ENCODE assay signal across 27 cellular contexts in genomic region chr17:81904600-81905423, GRCh38. TPM values are rescaled to one million over a fixed set of nuclear protein-coding genes. Genes with fewer than 3 reads are reported as not detected.
"Had no signal": no experiment of that assay in that cellular context is flagged by ENCODE, and none has a peak within 500 bp of the region (broad histone marks: within the 10 kb centered on the region; RNA-seq: fewer than 3 reads in every experiment).

No MANE protein-coding gene starts in this region.

- H3K4me3 ChIP-seq: adrenal gland, body of pancreas, colonic mucosa, dorsolateral prefrontal cortex, gastrocnemius medialis, spleen, testis, transverse colon had no signal

- H3K27me3 ChIP-seq: body of pancreas, dorsolateral prefrontal cortex, gastrocnemius medialis, testis had no signal

- H3K4me1 ChIP-seq: colonic mucosa had no signal

- H3K9me3 ChIP-seq: adrenal gland, body of pancreas, colonic mucosa, gastrocnemius medialis, spleen, testis, transverse colon had no signal

- H3K36me3 ChIP-seq: colonic mucosa had no signal

- DNase-seq: activated CD4-positive, alpha-beta T cell treated with anti-CD3 and anti-CD28 coated beads for 48 hours; activated CD4-positive, alpha-beta T cell treated with anti-CD3 and anti-CD28 coated beads, Interleukin-2, amount 50 U/mL, for 48 hours; activated CD8-positive, alpha-beta memory T cell treated with anti-CD3 and anti-CD28 coated beads for 24 hours; activated effector memory CD4-positive, alpha-beta T cell treated with anti-CD3 and anti-CD28 coated beads, Interleukin-2, amount 50 U/mL, for 16 hours; activated naive CD4-positive, alpha-beta T cell treated with anti-CD3 and anti-CD28 coated beads for 36 hours; activated naive CD8-positive, alpha-beta T cell treated with anti-CD3 and anti-CD28 coated beads for 36 hours; activated T-cell treated with anti-CD3 and anti-CD28 coated beads, Interleukin-2, amount 50 U/mL, for 1 hour; adrenal gland; aorta; body of pancreas; cerebellar nuclear complex; colonic mucosa; effector memory CD4-positive, alpha-beta T cell; erythroblast; gastrocnemius medialis; glutamatergic neuron; left ventricle myocardium superior; naive thymus-derived CD4-positive, alpha-beta T cell; occipital lobe; spleen; stimulated activated naive CD8-positive, alpha-beta T cell treated with anti-CD3 and anti-CD28 coated beads, Interleukin-15, Interleukin-2, amounts not matched to agents 100 U/mL and 50 U/mL, for 24 hours; T-helper 9 cell; testis; transverse colon had no signal

- H3K27ac ChIP-seq: adrenal gland, body of pancreas, colonic mucosa, dorsolateral prefrontal cortex, gastrocnemius medialis, spleen, testis, transverse colon, VCaP had no signal

RNA-seq across cellular contexts. Expression of gene NPB, which starts 2.8 kb away (rescaled TPM):
- total RNA-seq: lung microvascular endothelial cell had no signal
